Comparison of ENCODE assay signal across 8 cellular contexts in the genomic region with DNA sequence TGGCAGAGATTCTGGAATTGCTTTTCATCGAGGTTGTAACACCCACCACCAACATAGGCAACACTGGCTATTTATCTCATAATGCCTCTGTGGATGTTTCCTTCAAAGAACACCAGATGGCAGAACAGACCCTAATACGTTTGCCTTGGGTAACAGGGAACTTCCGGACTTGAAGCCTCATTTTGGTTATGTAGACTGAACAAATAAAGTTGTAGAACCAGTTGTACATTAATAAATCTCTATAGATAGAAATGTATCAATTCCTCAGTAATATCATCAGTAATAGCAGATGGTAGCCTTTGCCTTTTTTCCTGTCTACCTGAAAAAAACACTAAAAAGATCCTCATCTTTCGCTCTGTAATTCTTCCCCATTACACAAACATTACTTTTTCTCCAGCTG. TPM values are rescaled to one million over a fixed set of nuclear protein-coding genes. Genes with fewer than 3 reads are reported as not detected.
DNase-seq lines count a peak whose midpoint lies in the region; ATAC-seq, FAIRE-seq and TF ChIP-seq lines count a peak whose summit lies in the region.

No MANE protein-coding gene starts in this region.

- peak; percentile 60 for TF ChIP-seq CTCF in DOHH2 (IDR thresholded peaks at IDR 0.05; ENCODE audit: low read depth, low read length, poor library complexity, severe bottlenecking)
- TF ChIP-seq CTCF in parathyroid adenoma (IDR thresholded peaks at IDR 0.05): peak; percentile 64

- H3K27ac ChIP-seq in DOHH2 (ENCODE audit: low read depth, low read length): no peak overlapping the region
- H3K27ac ChIP-seq in parathyroid adenoma: no peak overlapping the region

- no peaks in the 10 kb centered on the region for H3K27me3 Mint-ChIP-seq in activated T-helper 1 cell treated with anti-CD3 and anti-CD28 coated beads, Interleukin-12 subunit alpha, Interleukin-12 subunit beta, Interleukin-2, Interleukin-4 antibody, amounts not matched to agents 30 ng/mL and 10 ng/mL and 1 ng/mL, durations not matched to agents 14 hours and 24 hours and 36 hours (ENCODE audit: insufficient read depth)

- no peak overlapping the region for H3K9ac ChIP-seq in parathyroid adenoma

- DNase-seq in NCI-H748 (lab: John Stamatoyannopoulos, UW; ENCODE audit: unreplicated experiment) (peak; percentile 77), frontal cortex (ENCODE audit: low spot score in 2 of 2) (peak; percentile 37 to 47), GM12891 (ENCODE audit: insufficient read length, low spot score) (no peak)
- peak; percentile 26 for DNase-seq in activated T-helper 1 cell treated with anti-CD3 and anti-CD28 coated beads, Interleukin-12 subunit alpha, Interleukin-12 subunit beta, Interleukin-2, Interleukin-4 antibody, amounts not matched to agents 30 ng/mL and 10 ng/mL and 1 ng/mL, durations not matched to agents 14 hours and 24 hours and 36 hours (ENCODE audit: low spot score)

- H3K79me2 ChIP-seq in DOHH2 (ENCODE audit: control insufficient read depth, low read length): no peaks in the 10 kb centered on the region
- no peaks in the 10 kb centered on the region for H3K79me2 ChIP-seq in parathyroid adenoma

- H3K9me3 ChIP-seq in DOHH2 (ENCODE audit: control insufficient read depth, insufficient read depth, low read length) (no peaks in the 10 kb centered on the region), parathyroid adenoma (ENCODE audit: control insufficient read depth, low read length) (no peaks in the 10 kb centered on the region)

- FAIRE-seq in frontal cortex (lab: Jason Lieb, UNC) (peak; percentile 90), GM12891 (lab: Jason Lieb, UNC) (no peak)

- H3K27me3 ChIP-seq in DOHH2 (ENCODE audit: control insufficient read depth, low read length) (no peaks in the 10 kb centered on the region), parathyroid adenoma (ENCODE audit: control insufficient read depth, insufficient read depth, low read length) (no peaks in the 10 kb centered on the region)

- peak; percentile 70 for ATAC-seq in HG03159 (IDR thresholded peaks at IDR 0.05; ENCODE audit: unreplicated experiment)
- ATAC-seq in HG03045 (IDR thresholded peaks at IDR 0.05; ENCODE audit: unreplicated experiment): no peak

- no peaks in the 10 kb centered on the region for H3K9me2 ChIP-seq in DOHH2 (replicated peaks; ENCODE audit: control insufficient read depth, low read length)

- peaks cover 7% of the 10 kb centered on the region for H3K4me1 ChIP-seq in DOHH2 (ENCODE audit: control insufficient read depth, low read length)
- peaks cover 9% of the 10 kb centered on the region for H3K4me1 ChIP-seq in parathyroid adenoma

- intact Hi-C loops in activated T-helper 1 cell treated with anti-CD3 and anti-CD28 coated beads, Interleukin-12 subunit alpha, Interleukin-12 subunit beta, Interleukin-2, Interleukin-4 antibody, amounts not matched to agents 30 ng/mL and 10 ng/mL and 1 ng/mL, durations not matched to agents 14 hours and 24 hours and 36 hours (cut with micrococcal nuclease): loop anchor here (1.0 to 2.0 kb wide), 9 partner anchors 51 to 460 kb away; no protein-coding TSS in a partner anchor

- H3K9me3 Mint-ChIP-seq in activated T-helper 1 cell treated with anti-CD3 and anti-CD28 coated beads, Interleukin-12 subunit alpha, Interleukin-12 subunit beta, Interleukin-2, Interleukin-4 antibody, amounts not matched to agents 30 ng/mL and 10 ng/mL and 1 ng/mL, durations not matched to agents 14 hours and 24 hours and 36 hours: no peaks in the 10 kb centered on the region

- no peaks in the 10 kb centered on the region for H4K20me1 ChIP-seq in DOHH2 (ENCODE audit: control insufficient read depth, insufficient read depth, low read depth, low read length)

- H3K36me3 ChIP-seq in DOHH2 (ENCODE audit: control insufficient read depth, low read length): no peaks in the 10 kb centered on the region
- H3K36me3 ChIP-seq in parathyroid adenoma (ENCODE audit: control insufficient read depth, insufficient read depth, low read length): no peaks in the 10 kb centered on the region

- H3K4me1 Mint-ChIP-seq in activated T-helper 1 cell treated with anti-CD3 and anti-CD28 coated beads, Interleukin-12 subunit alpha, Interleukin-12 subunit beta, Interleukin-2, Interleukin-4 antibody, amounts not matched to agents 30 ng/mL and 10 ng/mL and 1 ng/mL, durations not matched to agents 14 hours and 24 hours and 36 hours (ENCODE audit: low read depth): peaks cover 20% of the 10 kb centered on the region

- no peak overlapping the region for H3K4me2 ChIP-seq in DOHH2 (ENCODE audit: low read length)
- H3K4me2 ChIP-seq in parathyroid adenoma (ENCODE audit: low read length): no peak overlapping the region

- peak overlapping the region; percentile 9 for H2AFZ ChIP-seq in parathyroid adenoma

- H3K36me3 Mint-ChIP-seq in activated T-helper 1 cell treated with anti-CD3 and anti-CD28 coated beads, Interleukin-12 subunit alpha, Interleukin-12 subunit beta, Interleukin-2, Interleukin-4 antibody, amounts not matched to agents 30 ng/mL and 10 ng/mL and 1 ng/mL, durations not matched to agents 14 hours and 24 hours and 36 hours (ENCODE audit: low read depth): no peaks in the 10 kb centered on the region

- H3F3A ChIP-seq in DOHH2 (ENCODE audit: control insufficient read depth, insufficient read depth): no peaks in the 10 kb centered on the region

- H3K27ac Mint-ChIP-seq in activated T-helper 1 cell treated with anti-CD3 and anti-CD28 coated beads, Interleukin-12 subunit alpha, Interleukin-12 subunit beta, Interleukin-2, Interleukin-4 antibody, amounts not matched to agents 30 ng/mL and 10 ng/mL and 1 ng/mL, durations not matched to agents 14 hours and 24 hours and 36 hours: peak overlapping the region; percentile 76

- no peak for TF ChIP-seq POLR2A in GM12891 (IDR thresholded peaks at IDR 0.05; ENCODE audit: low read depth, low read length)

- no peak overlapping the region for H3K4me3 Mint-ChIP-seq in activated T-helper 1 cell treated with anti-CD3 and anti-CD28 coated beads, Interleukin-12 subunit alpha, Interleukin-12 subunit beta, Interleukin-2, Interleukin-4 antibody, amounts not matched to agents 30 ng/mL and 10 ng/mL and 1 ng/mL, durations not matched to agents 14 hours and 24 hours and 36 hours

- H3K4me3 ChIP-seq in DOHH2 (ENCODE audit: low read length) (no peak overlapping the region), parathyroid adenoma (ENCODE audit: low read depth, low read length) (no peak overlapping the region)

TF ChIP-seq in GM12891, 5 proteins besides CTCF, POLR2A, EP300 and RAD21:
- no peak for TF ChIP-seq TAF1 (IDR thresholded peaks at IDR 0.05; ENCODE audit: low read depth, low read length)
- no peak for TF ChIP-seq PAX5 (IDR thresholded peaks at IDR 0.05; ENCODE audit: insufficient read depth, low read length, severe bottlenecking)
- TF ChIP-seq POLR2AphosphoS5 (IDR thresholded peaks at IDR 0.05; ENCODE audit: low read depth, low read length): no peak

RNA-seq across cellular contexts. Expression of a gene that starts 25.9 kb away (rescaled TPM):
- total RNA-seq in activated T-helper 1 cell treated with anti-CD3 and anti-CD28 coated beads, Interleukin-12 subunit alpha, Interleukin-12 subunit beta, Interleukin-2, Interleukin-4 antibody, amounts not matched to agents 30 ng/mL and 10 ng/mL and 1 ng/mL, durations not matched to agents 14 hours and 24 hours and 36 hours: not detected in 2 replicates
- total RNA-seq in frontal cortex: not detected
- not detected for polyA plus RNA-seq in GM12891 (2012; ENCODE audit: low read depth, missing spikeins)

RNA-seq across cellular contexts. Expression of a gene that starts 47.3 kb away (rescaled TPM):
- total RNA-seq in activated T-helper 1 cell treated with anti-CD3 and anti-CD28 coated beads, Interleukin-12 subunit alpha, Interleukin-12 subunit beta, Interleukin-2, Interleukin-4 antibody, amounts not matched to agents 30 ng/mL and 10 ng/mL and 1 ng/mL, durations not matched to agents 14 hours and 24 hours and 36 hours: 155 and 157 TPM in 2 replicates
- 24.9 TPM for total RNA-seq in frontal cortex
- 0.05 TPM for polyA plus RNA-seq in GM12891 (2012; ENCODE audit: low read depth, missing spikeins)
